1 cellular context compared by ENCODE assay signal in genomic region chr19:14571695-14572490, GRCh38.
TF ChIP-seq lines count a peak whose summit lies in the region.

NDUFB7 (minus strand) TSS chr19:14572066; CDS start chr19:14572000, 66 bp downstream.

TF ChIP-seq in HepG2, 621 proteins besides CTCF, POLR2A, EP300 and RAD21 (continued from another document and continues in another):
- TF ChIP-seq, protein P1, sequence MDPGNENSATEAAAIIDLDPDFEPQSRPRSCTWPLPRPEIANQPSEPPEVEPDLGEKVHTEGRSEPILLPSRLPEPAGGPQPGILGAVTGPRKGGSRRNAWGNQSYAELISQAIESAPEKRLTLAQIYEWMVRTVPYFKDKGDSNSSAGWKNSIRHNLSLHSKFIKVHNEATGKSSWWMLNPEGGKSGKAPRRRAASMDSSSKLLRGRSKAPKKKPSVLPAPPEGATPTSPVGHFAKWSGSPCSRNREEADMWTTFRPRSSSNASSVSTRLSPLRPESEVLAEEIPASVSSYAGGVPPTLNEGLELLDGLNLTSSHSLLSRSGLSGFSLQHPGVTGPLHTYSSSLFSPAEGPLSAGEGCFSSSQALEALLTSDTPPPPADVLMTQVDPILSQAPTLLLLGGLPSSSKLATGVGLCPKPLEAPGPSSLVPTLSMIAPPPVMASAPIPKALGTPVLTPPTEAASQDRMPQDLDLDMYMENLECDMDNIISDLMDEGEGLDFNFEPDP (CRISPR knock-in tag; conservative IDR thresholded peaks at IDR 0.05): no peak
- TF ChIP-seq JUN (CRISPR knock-in tag; IDR thresholded peaks at IDR 0.05): no peak
- no peak for TF ChIP-seq ZNF546 (CRISPR knock-in tag; conservative IDR thresholded peaks at IDR 0.05)
- TF ChIP-seq TFE3 (CRISPR knock-in tag; IDR thresholded peaks at IDR 0.05): no peak
- TF ChIP-seq ZNF343 (CRISPR knock-in tag; IDR thresholded peaks at IDR 0.05): no peak
- TF ChIP-seq CCDC6 (CRISPR knock-in tag; IDR thresholded peaks at IDR 0.05): no peak
- TF ChIP-seq MIXL1 (CRISPR knock-in tag; IDR thresholded peaks at IDR 0.05): peak; percentile 83; the same call in 1 of the 2 replicates
- TF ChIP-seq ZNF160 (CRISPR knock-in tag; IDR thresholded peaks at IDR 0.05): peak; percentile 70
- peak; percentile 23; the same call in 1 of the 2 replicates for TF ChIP-seq ZNF24 (IDR thresholded peaks at IDR 0.05)
- TF ChIP-seq ESRRA (CRISPR knock-in tag; IDR thresholded peaks at IDR 0.05; ENCODE audit: low read depth): peak; percentile 81
- TF ChIP-seq, protein P2, sequence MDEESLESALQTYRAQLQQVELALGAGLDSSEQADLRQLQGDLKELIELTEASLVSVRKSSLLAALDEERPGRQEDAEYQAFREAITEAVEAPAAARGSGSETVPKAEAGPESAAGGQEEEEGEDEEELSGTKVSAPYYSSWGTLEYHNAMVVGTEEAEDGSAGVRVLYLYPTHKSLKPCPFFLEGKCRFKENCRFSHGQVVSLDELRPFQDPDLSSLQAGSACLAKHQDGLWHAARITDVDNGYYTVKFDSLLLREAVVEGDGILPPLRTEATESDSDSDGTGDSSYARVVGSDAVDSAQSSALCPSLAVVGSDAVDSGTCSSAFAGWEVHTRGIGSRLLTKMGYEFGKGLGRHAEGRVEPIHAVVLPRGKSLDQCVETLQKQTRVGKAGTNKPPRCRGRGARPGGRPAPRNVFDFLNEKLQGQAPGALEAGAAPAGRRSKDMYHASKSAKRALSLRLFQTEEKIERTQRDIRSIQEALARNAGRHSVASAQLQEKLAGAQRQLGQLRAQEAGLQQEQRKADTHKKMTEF (CRISPR knock-in tag; IDR thresholded peaks at IDR 0.05): peak; percentile 89
- no peak for TF ChIP-seq RFX5 (IDR thresholded peaks at IDR 0.05; ENCODE audit: low read depth, low read length)
- TF ChIP-seq HDAC6 (IDR thresholded peaks at IDR 0.05; ENCODE audit: low read depth, low read length): no peak
- 0 out of 2 replicates have a peak, but pooled peaks have one; percentile 12 for TF ChIP-seq ZNF263 (CRISPR knock-in tag; IDR thresholded peaks at IDR 0.05)
- TF ChIP-seq TSC22D2 (CRISPR knock-in tag; IDR thresholded peaks at IDR 0.05; ENCODE audit: borderline replicate concordance): peak; percentile 74; the same call in 1 of the 2 replicates
- TF ChIP-seq, protein P3, sequence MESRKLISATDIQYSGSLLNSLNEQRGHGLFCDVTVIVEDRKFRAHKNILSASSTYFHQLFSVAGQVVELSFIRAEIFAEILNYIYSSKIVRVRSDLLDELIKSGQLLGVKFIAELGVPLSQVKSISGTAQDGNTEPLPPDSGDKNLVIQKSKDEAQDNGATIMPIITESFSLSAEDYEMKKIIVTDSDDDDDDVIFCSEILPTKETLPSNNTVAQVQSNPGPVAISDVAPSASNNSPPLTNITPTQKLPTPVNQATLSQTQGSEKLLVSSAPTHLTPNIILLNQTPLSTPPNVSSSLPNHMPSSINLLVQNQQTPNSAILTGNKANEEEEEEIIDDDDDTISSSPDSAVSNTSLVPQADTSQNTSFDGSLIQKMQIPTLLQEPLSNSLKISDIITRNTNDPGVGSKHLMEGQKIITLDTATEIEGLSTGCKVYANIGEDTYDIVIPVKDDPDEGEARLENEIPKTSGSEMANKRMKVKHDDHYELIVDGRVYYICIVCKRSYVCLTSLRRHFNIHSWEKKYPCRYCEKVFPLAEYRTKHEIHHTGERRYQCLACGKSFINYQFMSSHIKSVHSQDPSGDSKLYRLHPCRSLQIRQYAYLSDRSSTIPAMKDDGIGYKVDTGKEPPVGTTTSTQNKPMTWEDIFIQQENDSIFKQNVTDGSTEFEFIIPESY (CRISPR knock-in tag; IDR thresholded peaks at IDR 0.05): peak; percentile 89
- peak; percentile 55; the same call in 1 of the 2 replicates for TF ChIP-seq SIX1 (CRISPR knock-in tag; IDR thresholded peaks at IDR 0.05; ENCODE audit: borderline replicate concordance)
- TF ChIP-seq KMT2B (CRISPR knock-in tag; IDR thresholded peaks at IDR 0.05): peak; percentile 87
- TF ChIP-seq ZNF296 (CRISPR knock-in tag; conservative IDR thresholded peaks at IDR 0.05): no peak
- 0 out of 2 replicates have a peak, but pooled peaks have one; percentile 24 for TF ChIP-seq HMG20A (CRISPR knock-in tag; IDR thresholded peaks at IDR 0.05; ENCODE audit: borderline replicate concordance)
- TF ChIP-seq YY1 (IDR thresholded peaks at IDR 0.05; ENCODE audit: insufficient read depth, insufficient replicate concordance, low read depth, low read length): peak; percentile 70
- peak; percentile 35; the same call in 1 of the 2 replicates for TF ChIP-seq ATF6 (CRISPR knock-in tag; conservative IDR thresholded peaks at IDR 0.05)
- no peak for TF ChIP-seq ZNF10 (CRISPR knock-in tag; IDR thresholded peaks at IDR 0.05; ENCODE audit: borderline replicate concordance, low read depth)
- no peak for TF ChIP-seq DNMT3B (CRISPR knock-in tag; conservative IDR thresholded peaks at IDR 0.05)
- peak; percentile 70; the same call in 1 of the 2 replicates for TF ChIP-seq ZNF678 (CRISPR knock-in tag; IDR thresholded peaks at IDR 0.05)
- peak; percentile 90 for TF ChIP-seq ZNF350 (CRISPR knock-in tag; IDR thresholded peaks at IDR 0.05; ENCODE audit: borderline replicate concordance, low read depth)
- TF ChIP-seq POLR2G (IDR thresholded peaks at IDR 0.05; ENCODE audit: low read depth, low read length): peak; percentile 92
- TF ChIP-seq ZNF550 (CRISPR knock-in tag; IDR thresholded peaks at IDR 0.05; ENCODE audit: borderline replicate concordance): 0 out of 2 replicates have a peak, but pooled peaks have one; percentile 41
- TF ChIP-seq ATF7-NPFF (CRISPR knock-in tag; IDR thresholded peaks at IDR 0.05; ENCODE audit: low read depth): peak; percentile 38; the same call in 1 of the 2 replicates
- peak; percentile 64 for TF ChIP-seq SP4 (CRISPR knock-in tag; IDR thresholded peaks at IDR 0.05)
- TF ChIP-seq ZSCAN22 (CRISPR knock-in tag; IDR thresholded peaks at IDR 0.05): peak; percentile 19; the same call in 1 of the 2 replicates
- TF ChIP-seq, protein P4, sequence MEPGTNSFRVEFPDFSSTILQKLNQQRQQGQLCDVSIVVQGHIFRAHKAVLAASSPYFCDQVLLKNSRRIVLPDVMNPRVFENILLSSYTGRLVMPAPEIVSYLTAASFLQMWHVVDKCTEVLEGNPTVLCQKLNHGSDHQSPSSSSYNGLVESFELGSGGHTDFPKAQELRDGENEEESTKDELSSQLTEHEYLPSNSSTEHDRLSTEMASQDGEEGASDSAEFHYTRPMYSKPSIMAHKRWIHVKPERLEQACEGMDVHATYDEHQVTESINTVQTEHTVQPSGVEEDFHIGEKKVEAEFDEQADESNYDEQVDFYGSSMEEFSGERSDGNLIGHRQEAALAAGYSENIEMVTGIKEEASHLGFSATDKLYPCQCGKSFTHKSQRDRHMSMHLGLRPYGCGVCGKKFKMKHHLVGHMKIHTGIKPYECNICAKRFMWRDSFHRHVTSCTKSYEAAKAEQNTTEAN (CRISPR knock-in tag; conservative IDR thresholded peaks at IDR 0.05): no peak
- TF ChIP-seq ZFP1 (CRISPR knock-in tag; IDR thresholded peaks at IDR 0.05): 0 out of 2 replicates have a peak, but pooled peaks have one; percentile 31
- no peak for TF ChIP-seq PRMT3 (CRISPR knock-in tag; IDR thresholded peaks at IDR 0.05; ENCODE audit: borderline replicate concordance, low read depth)
- TF ChIP-seq HOMEZ (CRISPR knock-in tag; IDR thresholded peaks at IDR 0.05; ENCODE audit: low read depth): peak; percentile 60; the same call in 1 of the 2 replicates
- TF ChIP-seq, protein P5, sequence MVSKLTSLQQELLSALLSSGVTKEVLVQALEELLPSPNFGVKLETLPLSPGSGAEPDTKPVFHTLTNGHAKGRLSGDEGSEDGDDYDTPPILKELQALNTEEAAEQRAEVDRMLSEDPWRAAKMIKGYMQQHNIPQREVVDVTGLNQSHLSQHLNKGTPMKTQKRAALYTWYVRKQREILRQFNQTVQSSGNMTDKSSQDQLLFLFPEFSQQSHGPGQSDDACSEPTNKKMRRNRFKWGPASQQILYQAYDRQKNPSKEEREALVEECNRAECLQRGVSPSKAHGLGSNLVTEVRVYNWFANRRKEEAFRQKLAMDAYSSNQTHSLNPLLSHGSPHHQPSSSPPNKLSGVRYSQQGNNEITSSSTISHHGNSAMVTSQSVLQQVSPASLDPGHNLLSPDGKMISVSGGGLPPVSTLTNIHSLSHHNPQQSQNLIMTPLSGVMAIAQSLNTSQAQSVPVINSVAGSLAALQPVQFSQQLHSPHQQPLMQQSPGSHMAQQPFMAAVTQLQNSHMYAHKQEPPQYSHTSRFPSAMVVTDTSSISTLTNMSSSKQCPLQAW (CRISPR knock-in tag; IDR thresholded peaks at IDR 0.05): peak; percentile 84
- TF ChIP-seq, protein P6, sequence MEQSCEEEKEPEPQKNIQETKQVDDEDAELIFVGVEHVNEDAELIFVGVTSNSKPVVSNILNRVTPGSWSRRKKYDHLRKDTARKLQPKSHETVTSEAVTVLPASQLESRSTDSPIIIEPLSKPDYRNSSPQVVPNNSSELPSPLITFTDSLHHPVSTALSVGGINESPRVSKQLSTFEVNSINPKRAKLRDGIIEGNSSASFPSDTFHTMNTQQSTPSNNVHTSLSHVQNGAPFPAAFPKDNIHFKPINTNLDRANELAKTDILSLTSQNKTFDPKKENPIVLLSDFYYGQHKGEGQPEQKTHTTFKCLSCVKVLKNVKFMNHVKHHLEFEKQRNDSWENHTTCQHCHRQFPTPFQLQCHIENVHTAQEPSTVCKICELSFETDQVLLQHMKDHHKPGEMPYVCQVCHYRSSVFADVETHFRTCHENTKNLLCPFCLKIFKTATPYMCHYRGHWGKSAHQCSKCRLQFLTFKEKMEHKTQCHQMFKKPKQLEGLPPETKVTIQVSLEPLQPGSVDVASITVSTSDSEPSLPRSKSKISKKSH (CRISPR knock-in tag; IDR thresholded peaks at IDR 0.05; ENCODE audit: borderline replicate concordance): peak; percentile 78; the same call in 1 of the 2 replicates
- TF ChIP-seq PCBP2 (optimal IDR thresholded peaks at IDR 0.05; ENCODE audit: low read depth, low read length, poor library complexity, severe bottlenecking): no peak
- TF ChIP-seq ZNF879 (CRISPR knock-in tag; IDR thresholded peaks at IDR 0.05): no peak
- 0 out of 2 replicates have a peak, but pooled peaks have one; percentile 56 for TF ChIP-seq MAX (IDR thresholded peaks at IDR 0.05)
- TF ChIP-seq KAT7 (CRISPR knock-in tag; IDR thresholded peaks at IDR 0.05; ENCODE audit: borderline replicate concordance): peak; percentile 40; the same call in 1 of the 2 replicates
- TF ChIP-seq, protein P7, sequence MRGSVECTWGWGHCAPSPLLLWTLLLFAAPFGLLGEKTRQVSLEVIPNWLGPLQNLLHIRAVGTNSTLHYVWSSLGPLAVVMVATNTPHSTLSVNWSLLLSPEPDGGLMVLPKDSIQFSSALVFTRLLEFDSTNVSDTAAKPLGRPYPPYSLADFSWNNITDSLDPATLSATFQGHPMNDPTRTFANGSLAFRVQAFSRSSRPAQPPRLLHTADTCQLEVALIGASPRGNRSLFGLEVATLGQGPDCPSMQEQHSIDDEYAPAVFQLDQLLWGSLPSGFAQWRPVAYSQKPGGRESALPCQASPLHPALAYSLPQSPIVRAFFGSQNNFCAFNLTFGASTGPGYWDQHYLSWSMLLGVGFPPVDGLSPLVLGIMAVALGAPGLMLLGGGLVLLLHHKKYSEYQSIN (CRISPR knock-in tag; IDR thresholded peaks at IDR 0.05; ENCODE audit: borderline replicate concordance): no peak
- TF ChIP-seq ZNF839 (CRISPR knock-in tag; IDR thresholded peaks at IDR 0.05; ENCODE audit: borderline replicate concordance): peak; percentile 91; the same call in 1 of the 2 replicates
- TF ChIP-seq, protein P8, sequence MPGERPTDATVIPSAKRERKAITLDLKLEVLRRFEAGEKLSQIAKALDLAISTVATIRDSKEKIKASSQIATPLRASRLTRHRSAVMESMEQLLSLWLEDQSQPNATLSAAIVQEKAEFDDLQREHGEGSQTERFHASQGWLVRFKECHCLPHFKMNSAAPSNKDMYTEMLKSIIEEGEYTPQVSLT (CRISPR knock-in tag; IDR thresholded peaks at IDR 0.05; ENCODE audit: borderline replicate concordance, low read depth): no peak; the same call in 1 of the 2 replicates
- peak; percentile 91 for TF ChIP-seq ZMYM3 (CRISPR knock-in tag; IDR thresholded peaks at IDR 0.05)
- TF ChIP-seq CBX5 (CRISPR knock-in tag; IDR thresholded peaks at IDR 0.05; ENCODE audit: borderline replicate concordance): peak; percentile 99
- no peak for TF ChIP-seq CENPX (CRISPR knock-in tag; IDR thresholded peaks at IDR 0.05)
- no peak for TF ChIP-seq CHD4 (IDR thresholded peaks at IDR 0.05; ENCODE audit: borderline replicate concordance, low read length)
